Comparison of ENCODE assay signal across 8 cellular contexts in genomic region chr1:228938248-228938891, GRCh38.
DNase-seq lines count a peak whose midpoint lies in the region; ATAC-seq and TF ChIP-seq lines count a peak whose summit lies in the region.

No MANE protein-coding gene starts in this region.

- POLR2A ChIA-PET in SK-N-SH (lab: Yijun Ruan, JAX), result no interaction called here

- H3K27ac Mint-ChIP-seq in central memory CD8-positive, alpha-beta T cell (ENCODE audit: low read depth), result no peak overlapping the region
- peak overlapping the region; percentile 60 for H3K27ac Mint-ChIP-seq in neural crest cell (ENCODE audit: unreplicated experiment)

- DNase-seq in NCI-H2029 treated with DMSO at 0.1 percent for 48 hours (lab: John Stamatoyannopoulos, UW) (peak; percentile 14), neural crest cell (ENCODE audit: low read depth, low spot score) (no peak), germinal center (ENCODE audit: low spot score) (no peak), ureter (ENCODE audit: low spot score) (no peak), SK-N-SH (no peak)
- no peak for DNase-seq in central memory CD8-positive, alpha-beta T cell (ENCODE audit: low spot score in 2 of 2)

- H3K27me3 ChIP-seq in BLaER1 (no peaks in the 10 kb centered on the region), SK-N-SH (ENCODE audit: insufficient read depth) (no peaks in the 10 kb centered on the region)

- no peaks in the 10 kb centered on the region for H3K9me2 ChIP-seq in SK-N-SH

- peaks cover 37% of the 10 kb centered on the region for H3K4me1 ChIP-seq in BLaER1
- no peaks in the 10 kb centered on the region for H3K4me1 ChIP-seq in SK-N-SH (ENCODE audit: control insufficient read depth in 1 of 2, insufficient read depth in 2 of 2, low read depth in 1 of 2, low read length in 1 of 2)

- peak overlapping the region; percentile 83 for H3K4me2 ChIP-seq in BLaER1
- no peak overlapping the region for H3K4me2 ChIP-seq in SK-N-SH

- peak overlapping the region; percentile 26 for H3K4me3 Mint-ChIP-seq in central memory CD8-positive, alpha-beta T cell
- no peak overlapping the region for H3K4me3 Mint-ChIP-seq in neural crest cell

- no peaks in the 10 kb centered on the region for H3K9me3 Mint-ChIP-seq in central memory CD8-positive, alpha-beta T cell
- peaks cover 2% of the 10 kb centered on the region for H3K9me3 Mint-ChIP-seq in neural crest cell

- H3K36me3 Mint-ChIP-seq in central memory CD8-positive, alpha-beta T cell (ENCODE audit: insufficient read depth), result no peaks in the 10 kb centered on the region
- H3K36me3 Mint-ChIP-seq in neural crest cell (ENCODE audit: low read depth), result no peaks in the 10 kb centered on the region

- peak overlapping the region; percentile 43; the same call in 1 of the 2 replicates for H3K9ac ChIP-seq in BLaER1
- no peak overlapping the region for H3K9ac ChIP-seq in SK-N-SH

- H2AFZ ChIP-seq in SK-N-SH (ENCODE audit: low read depth), result no peak overlapping the region

- peaks cover 8% of the 10 kb centered on the region for H3K4me1 Mint-ChIP-seq in central memory CD8-positive, alpha-beta T cell
- peaks cover 44% of the 10 kb centered on the region for H3K4me1 Mint-ChIP-seq in neural crest cell

- H3K36me3 ChIP-seq in BLaER1 (no peaks in the 10 kb centered on the region), SK-N-SH (replicated peaks in 1 of 2; ENCODE audit: control insufficient read depth in 1 of 2, insufficient read depth in 2 of 2, low read length in 1 of 2) (no peaks in the 10 kb centered on the region)

- TF ChIP-seq RAD21 in SK-N-SH (IDR thresholded peaks at IDR 0.05; ENCODE audit: low read length), result no peak

- no peak for ATAC-seq in central memory CD8-positive, alpha-beta T cell (replicated peaks; ENCODE audit: extremely low read depth, poor library complexity, severe bottlenecking)
- ATAC-seq in GM21717 (IDR thresholded peaks at IDR 0.05; ENCODE audit: unreplicated experiment), result no peak

- H3F3A ChIP-seq in SK-N-SH (replicated peaks; ENCODE audit: insufficient read depth), result no peaks in the 10 kb centered on the region

- TF ChIP-seq CTCF in neural crest cell (conservative IDR thresholded peaks at IDR 0.05) (no peak), SK-N-SH (IDR thresholded peaks at IDR 0.05) (no peak)

- H4K20me1 ChIP-seq in BLaER1, result no peaks in the 10 kb centered on the region
- H4K20me1 ChIP-seq in SK-N-SH (ENCODE audit: insufficient read depth), result no peaks in the 10 kb centered on the region

- H3K27ac ChIP-seq in BLaER1 (peak overlapping the region; percentile 47), SK-N-SH (ENCODE audit: low read depth in 2 of 2, low read length in 1 of 2) (no peak overlapping the region)

- CTCF ChIA-PET in SK-N-SH (lab: Yijun Ruan, JAX), result no interaction called here

- no peaks in the 10 kb centered on the region for H3K79me2 ChIP-seq in SK-N-SH (ENCODE audit: insufficient read depth)

- 74% methylated on average over 13 of the region's 13 CpGs for WGBS in SK-N-SH (ENCODE audit: low lambda C conversion rate)

- H3K27me3 Mint-ChIP-seq in central memory CD8-positive, alpha-beta T cell, result no peaks in the 10 kb centered on the region
- H3K27me3 Mint-ChIP-seq in neural crest cell (ENCODE audit: low read depth), result no peaks in the 10 kb centered on the region

- TF ChIP-seq EP300 in SK-N-SH (IDR thresholded peaks at IDR 0.05; ENCODE audit: borderline replicate concordance in 1 of 2, low read depth in 1 of 2, low read length in 1 of 2), result no peak

- H3K9me3 ChIP-seq in BLaER1, result no peaks in the 10 kb centered on the region
- no peaks in the 10 kb centered on the region for H3K9me3 ChIP-seq in SK-N-SH

- H3K4me3 ChIP-seq in BLaER1 (no peak overlapping the region), SK-N-SH (ENCODE audit: low read depth in 2 of 2, low read length in 1 of 2) (no peak overlapping the region)

TF ChIP-seq in SK-N-SH, 30 proteins besides CTCF, POLR2A, EP300 and RAD21:
- TF ChIP-seq ELF1 (IDR thresholded peaks at IDR 0.05) (no peak), FOSL2 (IDR thresholded peaks at IDR 0.05; ENCODE audit: borderline replicate concordance, low read depth) (no peak), TAF1 (IDR thresholded peaks at IDR 0.05; ENCODE audit: borderline replicate concordance, low read depth, low read length) (no peak), NFIC (IDR thresholded peaks at IDR 0.05; ENCODE audit: borderline replicate concordance) (no peak), NRF1 (IDR thresholded peaks at IDR 0.05; ENCODE audit: low read depth, low read length) (no peak), MAX (IDR thresholded peaks at IDR 0.05; ENCODE audit: low read depth) (no peak), USF2 (IDR thresholded peaks at IDR 0.05; ENCODE audit: borderline replicate concordance, low read depth, low read length) (no peak), PBX3 (IDR thresholded peaks at IDR 0.05) (no peak), MEF2A (IDR thresholded peaks at IDR 0.05; ENCODE audit: borderline replicate concordance, low read depth) (no peak), FOXM1 (IDR thresholded peaks at IDR 0.05; ENCODE audit: low read depth) (no peak), ZBTB33 (IDR thresholded peaks at IDR 0.05; ENCODE audit: borderline replicate concordance, low read depth) (no peak), MXI1 (IDR thresholded peaks at IDR 0.05; ENCODE audit: low read depth, low read length) (no peak), TCF12 (IDR thresholded peaks at IDR 0.05) (no peak), CHD2 (IDR thresholded peaks at IDR 0.05; ENCODE audit: low read length, partially characterized antibody) (no peak), RFX5 (IDR thresholded peaks at IDR 0.05; ENCODE audit: low read length) (no peak), SMC3 (IDR thresholded peaks at IDR 0.05; ENCODE audit: low read depth, low read length) (no peak), FOXJ3 (CRISPR knock-in tag; IDR thresholded peaks at IDR 0.05) (no peak), RXRA (IDR thresholded peaks at IDR 0.05; ENCODE audit: borderline replicate concordance, low read depth) (no peak), GABPA (IDR thresholded peaks at IDR 0.05; ENCODE audit: low read depth) (no peak), EZH2phosphoT487 (IDR thresholded peaks at IDR 0.05; ENCODE audit: borderline replicate concordance, low read depth) (no peak)
TF ChIP-seq in SK-N-SH: peak in this region for 0.
